8 cellular contexts compared by ENCODE assay signal in the genomic region with DNA sequence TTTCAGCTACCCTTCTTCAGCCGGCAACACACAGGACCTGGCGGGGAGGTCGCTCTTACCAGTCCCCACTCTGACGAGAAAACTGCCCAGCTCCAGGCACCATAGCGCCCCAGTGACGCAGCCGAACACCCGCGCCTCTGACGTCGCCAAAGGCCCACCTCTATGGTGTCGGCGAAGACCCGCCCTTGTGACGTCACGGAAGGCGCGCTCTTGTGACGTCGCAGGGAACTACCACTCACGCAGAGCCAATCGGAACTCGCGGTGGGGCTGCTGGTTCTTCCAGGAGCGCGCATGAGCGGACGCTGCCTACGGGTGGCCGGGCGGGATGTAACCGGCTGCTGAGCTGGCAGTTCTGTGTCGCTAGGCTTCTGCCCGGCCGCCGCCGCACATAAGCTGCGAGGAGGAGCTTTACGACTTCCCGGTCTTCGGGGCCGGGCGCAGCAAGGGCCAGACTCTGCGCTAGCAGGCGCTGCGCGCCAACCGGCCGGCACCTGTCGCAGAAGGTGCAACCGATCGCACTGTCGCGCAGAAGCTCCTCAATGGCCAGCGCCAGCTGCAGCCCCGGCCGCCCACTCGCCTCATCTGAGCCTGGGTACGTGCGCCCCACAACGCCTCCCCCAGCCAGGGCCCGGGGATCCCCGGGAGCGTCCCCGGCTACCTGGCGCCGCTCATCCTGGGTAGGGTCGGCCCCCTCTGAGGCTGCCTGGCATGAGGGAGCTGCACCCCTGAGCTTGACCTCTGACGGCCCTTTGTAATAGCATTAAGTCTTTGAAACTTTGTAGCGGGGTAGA.
DNase-seq lines count a peak whose midpoint lies in the region; ATAC-seq and TF ChIP-seq lines count a peak whose summit lies in the region.
"Not testable (repeated sequence)": the region's sequence is repeated elsewhere in the genome, so short reads cannot be mapped to it uniquely, and the experiment has no call there.

No MANE protein-coding gene starts in this region.

- H3K4me1 ChIP-seq in OCI-LY3 (ENCODE audit: low read length); mucosa of descending colon (ENCODE audit: low read depth): not testable (repeated sequence)

- intact Hi-C loops in mucosa of descending colon (cut with DNase I, micrococcal nuclease), result not testable (repeated sequence)

- H3K9me3 ChIP-seq in OCI-LY3 (ENCODE audit: insufficient read depth, low read length); mucosa of descending colon: not testable (repeated sequence)

- TF ChIP-seq CTCF in OCI-LY3 (IDR thresholded peaks at IDR 0.05; ENCODE audit: low read depth, low read length), result not testable (repeated sequence)
- peak; percentile 6 for TF ChIP-seq CTCF in mucosa of descending colon (IDR thresholded peaks at IDR 0.05)

- H4K20me1 ChIP-seq in OCI-LY3 (ENCODE audit: insufficient read depth, low read length), result not testable (repeated sequence)

- H3K27ac ChIP-seq in OCI-LY3 (ENCODE audit: low read length), result peak overlapping the region; percentile 77
- H3K27ac ChIP-seq in epithelial cell of prostate, result peak overlapping the region; percentile 85

- peak overlapping the region; percentile 83 for H3K4me3 ChIP-seq in OCI-LY3 (ENCODE audit: low read length)
- H3K4me3 ChIP-seq in mucosa of descending colon, result peak overlapping the region; percentile 46

- DNase-seq in DMS 273 (lab: John Stamatoyannopoulos, UW; ENCODE audit: unreplicated experiment) (peak; percentile 100), HuH-7.5 (ENCODE audit: low spot score) (peak; percentile 63), activated T-cell treated with anti-CD3 and anti-CD28 coated beads for 24 hours (ENCODE audit: low read depth) (peak; percentile 100), epithelial cell of prostate (ENCODE audit: low read depth, low spot score) (peak; percentile 98), mucosa of descending colon (peak; percentile 100)
- peak; percentile 100 for DNase-seq in stimulated activated CD8-positive, alpha-beta memory T cell treated with anti-CD3 and anti-CD28 coated beads, Interleukin-4, amount 100 ng/mL, for 1 hour (ENCODE audit: low read depth in 2 of 2, low spot score in 1 of 2)

- peak overlapping the region; percentile 67 for H3K4me2 ChIP-seq in OCI-LY3 (ENCODE audit: low read length)

- H2AFZ ChIP-seq in OCI-LY3 (ENCODE audit: low read depth, low read length), result not testable (repeated sequence)

- peaks cover 25% of the 10 kb centered on the region for H3K79me2 ChIP-seq in OCI-LY3 (ENCODE audit: low read length)

- H3K27me3 ChIP-seq in OCI-LY3 (ENCODE audit: low read depth, low read length), result not testable (repeated sequence)

- ATAC-seq in GM21528 (IDR thresholded peaks at IDR 0.05; ENCODE audit: low FRiP score, unreplicated experiment), result peak; percentile 100
- ATAC-seq in mucosa of descending colon, result peak; percentile 100

- H3K9ac ChIP-seq in OCI-LY3 (ENCODE audit: low read length), result peak overlapping the region; percentile 80

- not testable (repeated sequence) for H3K36me3 ChIP-seq in OCI-LY3 (replicated peaks; ENCODE audit: low read depth, low read length); mucosa of descending colon (ENCODE audit: low read depth)

Comparison
In these comparisons a context has a peak if more than half of its experiments do, and no peak if none do; other contexts are left out.
1. Peak in every context shown above with its lines: DNase-seq, ATAC-seq, H3K4me3 ChIP-seq and H3K27ac ChIP-seq.